15 cellular contexts compared by ENCODE assay signal in genomic region chr11:120566176-120566575, GRCh38. TPM values are rescaled to one million over a fixed set of nuclear protein-coding genes. Genes with fewer than 3 reads are reported as not detected.
DNase-seq lines count a peak whose midpoint lies in the region; ATAC-seq and TF ChIP-seq lines count a peak whose summit lies in the region.
"Had no signal": no experiment of that assay in that cellular context is flagged by ENCODE, and none has a peak within 500 bp of the region (broad histone marks: within the 10 kb centered on the region; RNA-seq: fewer than 3 reads in every experiment).

No MANE protein-coding gene starts in this region.

- no peaks in the 10 kb centered on the region for H3K9me3 Mint-ChIP-seq in stimulated activated memory B cell treated with anti-CD40 and anti-IgM and Interleukin-4, amounts not matched to agents 10 μg/mL and 1 μg/mL and 100 μg/mL, for 72 hours
- H3K9me3 Mint-ChIP-seq in T-helper 2 cell treated with Interferon-gamma antibody and Interleukin-4, amounts not matched to agents 5 μg/mL and 100 μg/mL, for 36 hours = no peaks in the 10 kb centered on the region
- H3K9me3 Mint-ChIP-seq: CD8-positive, alpha-beta T cell had no signal

- H3K4me3 Mint-ChIP-seq in stimulated activated memory B cell treated with anti-CD40 and anti-IgM and Interleukin-4, amounts not matched to agents 10 μg/mL and 1 μg/mL and 100 μg/mL, for 72 hours = no peak overlapping the region
- H3K4me3 Mint-ChIP-seq in T-helper 2 cell treated with Interferon-gamma antibody and Interleukin-4, amounts not matched to agents 5 μg/mL and 100 μg/mL, for 36 hours = no peak overlapping the region
- H3K4me3 Mint-ChIP-seq: CD8-positive, alpha-beta T cell had no signal

- peak overlapping the region; percentile 76 for H3K27ac Mint-ChIP-seq in stimulated activated memory B cell treated with anti-CD40 and anti-IgM and Interleukin-4, amounts not matched to agents 10 μg/mL and 1 μg/mL and 100 μg/mL, for 72 hours
- H3K27ac Mint-ChIP-seq in T-helper 2 cell treated with Interferon-gamma antibody and Interleukin-4, amounts not matched to agents 5 μg/mL and 100 μg/mL, for 36 hours = no peak overlapping the region
- H3K27ac Mint-ChIP-seq: CD8-positive, alpha-beta T cell; nephron had no signal

- CTCF ChIA-PET in RWPE1 (lab: Yijun Ruan, JAX) = interaction anchor here (1.1 kb wide), 1 partner anchor 386 kb away, joined by 3 read pairs; no protein-coding TSS in a partner anchor

- ATAC-seq in stimulated activated memory B cell treated with anti-CD40 and anti-IgM and Interleukin-4, amounts not matched to agents 10 μg/mL and 1 μg/mL and 100 μg/mL, for 72 hours = no peak
- ATAC-seq: CD8-positive, alpha-beta T cell; left ventricle myocardium superior had no signal

- no peaks in the 10 kb centered on the region for H3K36me3 Mint-ChIP-seq in stimulated activated memory B cell treated with anti-CD40 and anti-IgM and Interleukin-4, amounts not matched to agents 10 μg/mL and 1 μg/mL and 100 μg/mL, for 72 hours
- H3K36me3 Mint-ChIP-seq in T-helper 2 cell treated with Interferon-gamma antibody and Interleukin-4, amounts not matched to agents 5 μg/mL and 100 μg/mL, for 36 hours (ENCODE audit: low read depth) = no peaks in the 10 kb centered on the region
- H3K36me3 Mint-ChIP-seq: CD8-positive, alpha-beta T cell had no signal

- DNase-seq in HCEC 1CT (peak; percentile 41), RWPE1 (ENCODE audit: low spot score) (peak; percentile 74), glomerular endothelial cell (ENCODE audit: extremely low read depth, low read depth, low spot score) (peak; percentile 39), AG08395 (ENCODE audit: low spot score) (no peak)
- DNase-seq in stimulated activated CD4-positive, alpha-beta T cell treated with anti-CD3 and anti-CD28 coated beads, Interleukin-4, amount 100 ng/mL, for 4 hours = no peak
- DNase-seq in T-helper 2 cell treated with Interferon-gamma antibody and Interleukin-4, amounts not matched to agents 5 μg/mL and 100 μg/mL, for 36 hours (ENCODE audit: low spot score) = no peak
- DNase-seq: activated CD4-positive, alpha-beta T cell treated with anti-CD3 and anti-CD28 coated beads, Interleukin-2, amount 50 U/mL, for 4 hours; CD8-positive, alpha-beta T cell; glutamatergic neuron; left ventricle myocardium superior; NCI-H446 treated with DMSO at 0.1 percent for 48 hours; Peyer's patch; T-helper 9 cell had no signal

- no peak for TF ChIP-seq CTCF in RWPE1 (conservative IDR thresholded peaks at IDR 0.05; ENCODE audit: low read depth)

- peaks cover 15% of the 10 kb centered on the region for H3K4me1 Mint-ChIP-seq in stimulated activated memory B cell treated with anti-CD40 and anti-IgM and Interleukin-4, amounts not matched to agents 10 μg/mL and 1 μg/mL and 100 μg/mL, for 72 hours
- no peaks in the 10 kb centered on the region for H3K4me1 Mint-ChIP-seq in T-helper 2 cell treated with Interferon-gamma antibody and Interleukin-4, amounts not matched to agents 5 μg/mL and 100 μg/mL, for 36 hours (ENCODE audit: low read depth)

- H3K27me3 Mint-ChIP-seq in stimulated activated memory B cell treated with anti-CD40 and anti-IgM and Interleukin-4, amounts not matched to agents 10 μg/mL and 1 μg/mL and 100 μg/mL, for 72 hours = peaks cover 39% of the 10 kb centered on the region
- H3K27me3 Mint-ChIP-seq in T-helper 2 cell treated with Interferon-gamma antibody and Interleukin-4, amounts not matched to agents 5 μg/mL and 100 μg/mL, for 36 hours (ENCODE audit: low read depth) = peaks cover 49% of the 10 kb centered on the region

- H3K27ac ChIP-seq in RWPE1 = no peak overlapping the region
- H3K27ac ChIP-seq: Peyer's patch had no signal

- POLR2A ChIA-PET in RWPE1 (lab: Yijun Ruan, JAX; ENCODE audit: low non-redundant PET) = interaction anchor here (0.6 kb wide), 1 partner anchor 42 kb away, joined by 4 read pairs; no protein-coding TSS in a partner anchor

RNA-seq across cellular contexts. Expression of gene GRIK4, which starts 54.6 kb away (rescaled TPM):
- total RNA-seq in glomerular endothelial cell = 0.06 and 0.10 TPM in 2 replicates
- total RNA-seq: CD8-positive, alpha-beta T cell had no signal

Comparison
In these comparisons a context has a peak if more than half of its experiments do, and no peak if none do; other contexts are left out.
1. DNase-seq: peak in HCEC 1CT (single experiment), RWPE1 (single experiment) and glomerular endothelial cell (single experiment); none in stimulated activated CD4-positive, alpha-beta T cell treated with anti-CD3 and anti-CD28 coated beads, Interleukin-4, amount 100 ng/mL, for 4 hours (0 of 2), AG08395 (single experiment) and T-helper 2 cell treated with Interferon-gamma antibody and Interleukin-4, amounts not matched to agents 5 μg/mL and 100 μg/mL, for 36 hours (single experiment).